ENCODE assay signal across 8 cellular contexts in genomic region chr2:210171309-210172218, GRCh38. TPM values are rescaled to one million over a fixed set of nuclear protein-coding genes. Genes with fewer than 3 reads are reported as not detected.
DNase-seq lines count a peak whose midpoint lies in the region; ATAC-seq and TF ChIP-seq lines count a peak whose summit lies in the region.

A gene with protein sequence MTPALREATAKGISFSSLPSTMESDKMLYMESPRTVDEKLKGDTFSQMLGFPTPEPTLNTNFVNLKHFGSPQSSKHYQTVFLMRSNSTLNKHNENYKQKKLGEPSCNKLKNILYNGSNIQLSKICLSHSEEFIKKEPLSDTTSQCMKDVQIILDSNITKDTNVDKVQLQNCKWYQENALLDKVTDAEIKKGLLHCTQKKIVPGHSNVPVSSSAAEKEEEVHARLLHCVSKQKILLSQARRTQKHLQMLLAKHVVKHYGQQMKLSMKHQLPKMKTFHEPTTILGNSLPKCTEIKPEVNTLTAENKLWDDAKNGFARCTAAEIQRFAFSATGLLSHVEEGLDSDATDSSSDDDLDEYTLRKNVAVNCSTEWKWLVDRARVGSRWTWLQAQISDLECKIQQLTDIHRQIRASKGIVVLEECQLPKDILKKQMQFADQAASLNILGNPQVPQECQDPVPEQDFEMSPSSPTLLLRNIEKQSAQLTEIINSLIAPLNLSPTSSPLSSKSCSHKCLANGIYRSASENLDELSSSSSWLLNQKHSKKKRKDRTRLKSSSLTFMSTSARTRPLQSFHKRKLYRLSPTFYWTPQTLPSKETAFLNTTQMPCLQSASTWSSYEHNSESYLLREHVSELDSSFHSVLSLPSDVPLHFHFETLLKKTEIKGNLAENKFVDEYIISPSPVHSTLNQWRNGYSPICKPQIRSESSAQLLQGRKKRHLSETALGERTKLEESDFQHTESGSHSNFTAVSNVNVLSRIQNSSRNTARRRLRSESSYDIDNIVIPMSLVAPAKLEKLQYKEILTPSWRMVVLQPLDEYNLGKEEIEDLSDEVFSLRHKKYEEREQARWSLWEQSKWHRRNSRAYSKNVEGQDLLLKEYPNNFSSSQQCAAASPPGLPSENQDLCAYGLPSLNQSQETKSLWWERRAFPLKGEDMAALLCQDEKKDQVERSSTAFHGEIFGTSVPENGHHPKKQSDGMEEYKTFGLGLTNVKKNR (minus strand): TSS chr2:210171409. CDS start chr2:210154582, 16,827 bp downstream.

- H4K91ac ChIP-seq in trophoblast cell (ENCODE audit: low read depth, low read length), result peak within 1 kb of the TSS; percentile 89

- no peak within 1 kb of the TSS for H2BK12ac ChIP-seq in trophoblast cell (ENCODE audit: low read length)

- peaks cover 7% of the 10 kb centered on the region; the same call in 1 of the 2 replicates for H4K20me1 ChIP-seq in SU-DHL-6 (ENCODE audit: low read depth, low read length)

- peak within 1 kb of the TSS; percentile 23 for H2AK5ac ChIP-seq in trophoblast cell (ENCODE audit: low read length)

- H3K4me2 ChIP-seq in SU-DHL-6 (ENCODE audit: low read depth, low read length, poor library complexity, severe bottlenecking) (peak within 1 kb of the TSS; percentile 97), trophoblast cell (ENCODE audit: low read length) (peak within 1 kb of the TSS; percentile 96)

- H3K36me3 ChIP-seq in SU-DHL-6 (ENCODE audit: low read length) (0 out of 2 replicates have a peak, but pooled peaks cover 3% of the 10 kb centered on the region), adipocyte (ENCODE audit: control insufficient read depth, insufficient read depth, low read length, severe bottlenecking) (no peaks in the 10 kb centered on the region), trophoblast cell (ENCODE audit: control insufficient read depth in 1 of 2, insufficient read depth in 2 of 2, low read length in 2 of 2) (no peaks in the 10 kb centered on the region), tibial nerve (no peaks in the 10 kb centered on the region)

- DNase-seq in GM12865 (ENCODE audit: low read depth) (peak; percentile 96), NCI-H1417 (lab: John Stamatoyannopoulos, UW) (peak; percentile 90 to 98 (median 95)), adipocyte (ENCODE audit: low read depth) (peak; percentile 99), cardiac septum (ENCODE audit: low spot score) (peak; percentile 100), trophoblast cell (peak; percentile 97 to 98), tibial nerve (ENCODE audit: low spot score in 2 of 2) (peak; percentile 99)

- intact Hi-C loops in cardiac septum (cut with DNase I), result no loop called here

- peak; percentile 82 to 93 for TF ChIP-seq POLR2A in tibial nerve (IDR thresholded peaks at IDR 0.05)

- H3K9ac ChIP-seq in SU-DHL-6 (ENCODE audit: low read length) (peak within 1 kb of the TSS; percentile 86), adipocyte (ENCODE audit: low read length) (peak within 1 kb of the TSS; percentile 98), trophoblast cell (ENCODE audit: low read length) (peak within 1 kb of the TSS; percentile 98)

- peak within 1 kb of the TSS; percentile 97 for H4K8ac ChIP-seq in trophoblast cell (ENCODE audit: low read depth, low read length)

- peaks cover 34% of the 10 kb centered on the region for H3K4me1 ChIP-seq in adipocyte (ENCODE audit: control insufficient read depth, insufficient read depth, low read length)
- H3K4me1 ChIP-seq in trophoblast cell (ENCODE audit: control insufficient read depth in 1 of 2, insufficient read depth in 2 of 2, low read length in 2 of 2), result no peaks in the 10 kb centered on the region
- H3K4me1 ChIP-seq in tibial nerve, result peaks cover 4 to 38% (median 8%) of the 10 kb centered on the region in 4 donors

- peak within 1 kb of the TSS; percentile 98 for H2AFZ ChIP-seq in SU-DHL-6 (ENCODE audit: low read depth, low read length, severe bottlenecking)
- H2AFZ ChIP-seq in trophoblast cell (ENCODE audit: insufficient read depth, low read length, poor library complexity), result peak within 1 kb of the TSS; percentile 86

- peak; percentile 65 to 94 for TF ChIP-seq EP300 in tibial nerve (IDR thresholded peaks at IDR 0.05)

- peak within 1 kb of the TSS; percentile 91 for H3K27ac ChIP-seq in SU-DHL-6 (ENCODE audit: low read depth, low read length)
- H3K27ac ChIP-seq in trophoblast cell (ENCODE audit: low read depth, low read length), result peak within 1 kb of the TSS; percentile 96
- H3K27ac ChIP-seq in tibial nerve, result peak within 1 kb of the TSS; percentile 99 to 100 (median 100)

- H3K9me3 ChIP-seq in SU-DHL-6 (ENCODE audit: insufficient read depth, low read length) (no peaks in the 10 kb centered on the region), adipocyte (ENCODE audit: control insufficient read depth, low read length) (no peaks in the 10 kb centered on the region), trophoblast cell (ENCODE audit: insufficient read depth, low read depth, low read length) (no peaks in the 10 kb centered on the region), tibial nerve (no peaks in the 10 kb centered on the region)

- peak within 1 kb of the TSS; percentile 79 for H4K12ac ChIP-seq in trophoblast cell (ENCODE audit: low read depth, low read length)

- H3K23ac ChIP-seq in trophoblast cell (ENCODE audit: low read length), result no peak within 1 kb of the TSS

- H2BK120ac ChIP-seq in trophoblast cell (ENCODE audit: insufficient read depth, low read length, poor library complexity), result peak within 1 kb of the TSS; percentile 92

- peak; percentile 72 for ATAC-seq in HG02763 (IDR thresholded peaks at IDR 0.05; ENCODE audit: unreplicated experiment)

- H3K9me2 ChIP-seq in SU-DHL-6 (replicated peaks; ENCODE audit: insufficient read depth, low read length), result no peaks in the 10 kb centered on the region

- peak within 1 kb of the TSS; percentile 99 for H3K4me3 ChIP-seq in GM12865 (ENCODE audit: low read depth, low read length)
- peak within 1 kb of the TSS; percentile 96 for H3K4me3 ChIP-seq in SU-DHL-6 (ENCODE audit: insufficient read depth, low read length, poor library complexity, severe bottlenecking)
- peak within 1 kb of the TSS; percentile 99 for H3K4me3 ChIP-seq in adipocyte (ENCODE audit: low read length)
- H3K4me3 ChIP-seq in trophoblast cell (ENCODE audit: low read depth, low read length), result peak within 1 kb of the TSS; percentile 99
- H3K4me3 ChIP-seq in tibial nerve, result peak within 1 kb of the TSS; percentile 56 to 97 (median 90)

- TF ChIP-seq CTCF in GM12865 (IDR thresholded peaks at IDR 0.05; ENCODE audit: insufficient read depth, low read depth, low read length, missing control alignments), result no peak
- TF ChIP-seq CTCF in SU-DHL-6 (IDR thresholded peaks at IDR 0.05; ENCODE audit: insufficient read depth, low read length, poor library complexity, severe bottlenecking), result no peak
- TF ChIP-seq CTCF in tibial nerve (IDR thresholded peaks at IDR 0.05), result peak in 1 of 5 experiments; percentile 41

- peak within 1 kb of the TSS; percentile 35 for H3K4ac ChIP-seq in trophoblast cell (ENCODE audit: low read depth, low read length)

- H3K79me2 ChIP-seq in SU-DHL-6 (ENCODE audit: insufficient read depth, low read length) (peaks cover 17% of the 10 kb centered on the region), trophoblast cell (ENCODE audit: control insufficient read depth, insufficient read depth, low read length, poor library complexity) (peaks cover 3% of the 10 kb centered on the region)

- peak within 1 kb of the TSS; percentile 87 for H3K14ac ChIP-seq in trophoblast cell (ENCODE audit: low read length)

- H3K27me3 ChIP-seq in SU-DHL-6 (ENCODE audit: low read length), result no peaks in the 10 kb centered on the region
- H3K27me3 ChIP-seq in adipocyte (replicated peaks; ENCODE audit: control insufficient read depth, insufficient read depth, low read length), result no peaks in the 10 kb centered on the region
- no peaks in the 10 kb centered on the region for H3K27me3 ChIP-seq in trophoblast cell (ENCODE audit: insufficient read depth, low read length)
- H3K27me3 ChIP-seq in tibial nerve, result no peaks in the 10 kb centered on the region

- H3K18ac ChIP-seq in trophoblast cell (ENCODE audit: low read length), result peak within 1 kb of the TSS; percentile 99

- peak within 1 kb of the TSS; percentile 96 for H2BK5ac ChIP-seq in trophoblast cell (ENCODE audit: low read depth, low read length, poor library complexity)

- H3F3A ChIP-seq in SU-DHL-6 (ENCODE audit: insufficient read depth), result peaks cover 21% of the 10 kb centered on the region

- no CpG with 5 or more reads among the region's 67 CpGs for WGBS in trophoblast cell (ENCODE audit: extremely low coverage, insufficient coverage, insufficient read length)
- WGBS in tibial nerve, 2 donors, result 0 to 1% methylated on average over 39 of the region's 67 CpGs

- peaks cover 10% of the 10 kb centered on the region for H3K79me1 ChIP-seq in trophoblast cell (ENCODE audit: low read length)

RNA-seq across cellular contexts. Expression of the gene that starts here (rescaled TPM):
- total RNA-seq in cardiac septum (25.9 TPM), tibial nerve (100 to 1,000 TPM in 3 of 4 donors, 10 to 100 TPM in 1; 87.0 to 141 (median 111) TPM)
- polyA plus RNA-seq in trophoblast cell (2013), result 8.7 and 9.9 TPM in 2 replicates

Comparison
In these comparisons a context has a peak if more than half of its experiments do, and no peak if none do; other contexts are left out.
1. Peak in every context shown above with its lines: DNase-seq, ATAC-seq, H3K4me3 ChIP-seq and H3K27ac ChIP-seq.